In genomic region chr1:42333662-42334239, GRCh38 we compare ENCODE assay signal across 8 cellular contexts. TPM values are rescaled to one million over a fixed set of nuclear protein-coding genes. Genes with fewer than 3 reads are reported as not detected.
DNase-seq lines count a peak whose midpoint lies in the region; TF ChIP-seq lines count a peak whose summit lies in the region.

No MANE protein-coding gene starts in this region.

- DNase-seq in NCI-H748 treated with DMSO at 0.1 percent for 48 hours (lab: John Stamatoyannopoulos, UW) (peak; percentile 90), NCI-H748 (lab: John Stamatoyannopoulos, UW; ENCODE audit: unreplicated experiment) (no peak), Kasumi-1 (lab: John Stamatoyannopoulos, UW) (peak; percentile 8 to 36), colonic mucosa (no peak), hepatic stellate cell (ENCODE audit: low spot score) (no peak), T-helper 9 cell (no peak), NCI-H1092 (lab: John Stamatoyannopoulos, UW) (no peak)

- peak overlapping the region; percentile 93 for H3K27ac ChIP-seq in colonic mucosa

- no peaks in the 10 kb centered on the region for H3K27me3 Mint-ChIP-seq in nephron (ENCODE audit: low read depth)

- no peaks in the 10 kb centered on the region for H3K9me3 ChIP-seq in colonic mucosa

- H3K4me1 Mint-ChIP-seq in nephron: peaks cover 58% of the 10 kb centered on the region

- peak overlapping the region; percentile 85 to 97 (median 92) for H3K4me3 Mint-ChIP-seq in nephron

- intact Hi-C loops in colonic mucosa (cut with DNase I): loop anchor here (10.0 kb wide), 1 partner anchor 149 kb away; no protein-coding TSS in a partner anchor

- H3K27ac Mint-ChIP-seq in nephron: peak overlapping the region; percentile 88 to 93 (median 93)

- TF ChIP-seq CTCF in colonic mucosa (IDR thresholded peaks at IDR 0.05) (no peak), nephron (IDR thresholded peaks at IDR 0.05; ENCODE audit: unreplicated experiment in 3 of 3) (peak in 1 of 3 experiments; percentile 10)

- H3K4me1 ChIP-seq in colonic mucosa: peaks cover 8% of the 10 kb centered on the region

- H3K4me3 ChIP-seq in colonic mucosa: peak overlapping the region; percentile 91

- no peaks in the 10 kb centered on the region for H3K9me3 Mint-ChIP-seq in nephron

- H3K9ac ChIP-seq in colonic mucosa (ENCODE audit: low read depth in 2 of 2, low read length in 2 of 2): peak overlapping the region in 1 of 2 donors; percentile 86

- peaks cover 3% of the 10 kb centered on the region for H3K36me3 Mint-ChIP-seq in nephron (ENCODE audit: low read depth)

- H3K27me3 ChIP-seq in colonic mucosa: no peaks in the 10 kb centered on the region

- H3K36me3 ChIP-seq in colonic mucosa: no peaks in the 10 kb centered on the region

RNA-seq across cellular contexts. Expression of gene FOXJ3, which starts 1.3 kb away (rescaled TPM):
- 10 to 100 TPM; 39.9 to 44.8 TPM for total RNA-seq in colonic mucosa

RNA-seq across cellular contexts. Expression of gene RIMKLA, which starts 46.8 kb away (rescaled TPM):
- total RNA-seq in colonic mucosa: 10 to 100 TPM; 14.3 to 30.9 TPM

Comparison
In these comparisons a context has a peak if more than half of its experiments do, and no peak if none do; other contexts are left out.
1. DNase-seq: peak in NCI-H748 treated with DMSO at 0.1 percent for 48 hours (single experiment) and Kasumi-1 (2 of 2); none in NCI-H748 (single experiment), colonic mucosa (single experiment), hepatic stellate cell (single experiment), T-helper 9 cell (single experiment) and NCI-H1092 (single experiment).